In the genomic region with DNA sequence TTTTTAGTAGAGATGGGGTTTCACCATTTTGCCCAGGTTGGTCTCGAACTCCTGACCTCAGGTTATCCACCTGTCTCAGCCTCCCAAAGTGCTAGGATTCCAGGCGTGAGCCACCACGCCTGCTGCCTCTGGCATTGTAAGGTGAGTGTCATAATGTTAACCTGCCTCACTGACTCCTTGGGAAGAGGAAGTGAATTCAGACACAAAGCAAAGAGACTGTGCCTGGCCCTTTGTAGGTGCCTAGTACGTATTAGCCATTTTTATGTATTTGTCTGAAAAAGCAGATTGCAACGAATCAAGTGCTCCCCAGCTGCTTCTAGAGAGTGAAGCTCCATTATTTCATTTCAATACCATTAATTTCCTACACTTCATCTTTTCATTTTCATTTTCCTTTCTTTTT, we compare ENCODE assay signal across 18 cellular contexts.
"Had no signal": no experiment of that assay in that cellular context is flagged by ENCODE, and none has a peak within 500 bp of the region (broad histone marks: within the 10 kb centered on the region; RNA-seq: fewer than 3 reads in every experiment).

No MANE protein-coding gene starts in this region.

- H3K36me3 ChIP-seq: SJSA1 had no signal

- DNase-seq: KBM-7, NCI-H1092, NCI-H1105 treated with DMSO at 0.1 percent for 48 hours, NCI-H1436 treated with DMSO at 0.1 percent for 48 hours, NCI-H1694, NCI-H187 treated with DMSO at 0.1 percent for 48 hours, NCI-H2029 treated with DMSO at 0.1 percent for 48 hours, NCI-H2171 treated with DMSO at 0.1 percent for 48 hours, NCI-H345, NCI-H446 treated with DMSO at 0.1 percent for 48 hours, NCI-H510A treated with DMSO at 0.1 percent for 48 hours, NCI-H526 treated with DMSO at 0.1 percent for 48 hours, Right ventricle myocardium superior, RPMI8226, SIG-M5 had no signal

- H3K27me3 ChIP-seq: SJSA1 had no signal

- H3K4me1 ChIP-seq: SJSA1 had no signal

- H3K27ac ChIP-seq: HL-60, SJSA1, SK-N-MC had no signal

- H3K9me3 ChIP-seq: SJSA1 had no signal

- H3K4me3 ChIP-seq: SJSA1, SK-N-MC had no signal
